ENCODE assay signal across 8 cellular contexts in the genomic region with DNA sequence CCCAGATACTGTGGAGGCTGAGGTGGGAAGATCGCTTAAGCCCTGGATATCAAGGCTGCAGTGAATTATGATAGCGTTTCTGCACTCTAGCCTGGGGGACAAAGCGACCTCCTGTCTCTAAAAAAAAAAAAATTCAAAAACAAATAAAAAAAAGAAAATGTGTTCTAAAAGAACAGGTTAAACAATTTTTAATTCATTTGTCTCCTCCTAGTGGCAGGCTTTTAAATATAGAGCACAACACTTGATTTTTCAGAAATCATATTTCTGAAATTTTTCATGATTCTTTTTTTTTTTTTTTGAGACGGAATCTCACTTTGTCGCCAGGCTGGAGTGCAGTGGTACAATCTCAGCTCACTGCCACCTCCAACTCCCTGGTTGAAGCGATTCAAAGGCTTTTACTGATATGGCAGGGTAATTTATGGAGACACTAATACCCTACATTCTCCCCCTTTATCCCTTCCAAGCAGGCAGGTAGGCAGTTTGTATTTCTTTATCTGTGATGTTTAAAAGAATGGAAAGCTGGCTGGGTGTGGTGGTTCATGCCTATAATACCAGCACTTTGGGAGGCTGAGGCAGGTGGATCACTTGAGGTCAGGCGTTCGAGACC. TPM values are rescaled to one million over a fixed set of nuclear protein-coding genes. Genes with fewer than 3 reads are reported as not detected.
DNase-seq lines count a peak whose midpoint lies in the region; ATAC-seq and TF ChIP-seq lines count a peak whose summit lies in the region.
"Had no signal": no experiment of that assay in that cellular context is flagged by ENCODE, and none has a peak within 500 bp of the region (broad histone marks: within the 10 kb centered on the region; RNA-seq: fewer than 3 reads in every experiment).

No MANE protein-coding gene starts in this region.

- DNase-seq in GM10266 (ENCODE audit: extremely low spot score) = no peak
- peak; percentile 37 for DNase-seq in NCI-H146 treated with DMSO at 0.1 percent for 48 hours (lab: John Stamatoyannopoulos, UW; ENCODE audit: unreplicated experiment)
- no peak for DNase-seq in coronary artery (ENCODE audit: low spot score)
- no peak for DNase-seq in osteoblast (ENCODE audit: insufficient read length, low spot score, missing footprints)
- DNase-seq in lower leg skin (ENCODE audit: low spot score in 2 of 2) = no peak

- H2AFZ ChIP-seq in osteoblast (ENCODE audit: low read length) = peak overlapping the region; percentile 53

- H3K36me3 ChIP-seq in osteoblast (ENCODE audit: insufficient read depth, low read length) = no peaks in the 10 kb centered on the region
- H3K36me3 ChIP-seq: neutrophil had no signal

- ATAC-seq in GM21528 (IDR thresholded peaks at IDR 0.05; ENCODE audit: low FRiP score, unreplicated experiment) (no peak), HG02885 (IDR thresholded peaks at IDR 0.05; ENCODE audit: poor library complexity, unreplicated experiment) (no peak)

- no peak overlapping the region for H3K4me3 ChIP-seq in coronary artery
- no peak overlapping the region for H3K4me3 ChIP-seq in osteoblast (ENCODE audit: insufficient read depth, low read length)
- H3K4me3 ChIP-seq in lower leg skin (ENCODE audit: low read depth, poor library complexity, severe bottlenecking) = no peak overlapping the region

- peak overlapping the region; percentile 5 for H3K4me2 ChIP-seq in osteoblast (ENCODE audit: insufficient read depth, low read length)

- intact Hi-C loops in lower leg skin (cut with DNase I; ENCODE audit: low total_unique reads) = loop anchor here (5.0 kb wide), 1 partner anchor 267 kb away; no protein-coding TSS in a partner anchor

- 30 to 34% methylated on average over 8 of the region's 8 CpGs for WGBS in lower leg skin, 2 donors

- no peaks in the 10 kb centered on the region for H4K20me1 ChIP-seq in osteoblast (ENCODE audit: insufficient read depth, low read length)

- H3K27ac ChIP-seq in coronary artery (no peak overlapping the region), osteoblast (ENCODE audit: low read depth, low read length) (no peak overlapping the region)
- H3K27ac ChIP-seq: neutrophil had no signal

- no peaks in the 10 kb centered on the region for H3K27me3 ChIP-seq in osteoblast (ENCODE audit: insufficient read depth, low read length)
- H3K27me3 ChIP-seq: neutrophil had no signal

- no peaks in the 10 kb centered on the region for H3K9me3 ChIP-seq in osteoblast (ENCODE audit: low read depth, low read length)
- H3K9me3 ChIP-seq: neutrophil had no signal

- TF ChIP-seq CTCF in GM10266 (IDR thresholded peaks at IDR 0.05; ENCODE audit: control insufficient read depth, insufficient read depth, low read depth, missing control alignments) = peak; percentile 43
- peak; percentile 26 for TF ChIP-seq CTCF in coronary artery (IDR thresholded peaks at IDR 0.05)
- peak; percentile 57 for TF ChIP-seq CTCF in osteoblast (IDR thresholded peaks at IDR 0.05; ENCODE audit: extremely low read depth, low read depth, low read length)
- no peak for TF ChIP-seq CTCF in lower leg skin (IDR thresholded peaks at IDR 0.05)

- H3K4me1 ChIP-seq in osteoblast (ENCODE audit: insufficient read depth, low read length) = peaks cover 25% of the 10 kb centered on the region

- no peaks in the 10 kb centered on the region for H3K79me2 ChIP-seq in osteoblast (ENCODE audit: insufficient read depth, low read length)

- TF ChIP-seq POLR2A in lower leg skin (IDR thresholded peaks at IDR 0.05) = no peak

RNA-seq across cellular contexts. Expression of a gene that starts 8.7 kb away (rescaled TPM):
- total RNA-seq in osteoblast (32.4 and 35.1 TPM in 2 replicates), lower leg skin (10 to 100 TPM; 15.5 to 22.1 (median 18.3) TPM)

RNA-seq across cellular contexts. Expression of a gene that starts 32.1 kb away (rescaled TPM):
- total RNA-seq in osteoblast (25.7 and 26.2 TPM in 2 replicates), lower leg skin (10 to 100 TPM; 12.9 to 22.3 (median 14.1) TPM)

Comparison
In these comparisons a context has a peak if more than half of its experiments do, and no peak if none do; other contexts are left out.
1. CTCF ChIP-seq: peak in GM10266 (single experiment), coronary artery (single experiment) and osteoblast (single experiment); none in lower leg skin (0 of 3).